11 cellular contexts compared by ENCODE assay signal in the genomic region with DNA sequence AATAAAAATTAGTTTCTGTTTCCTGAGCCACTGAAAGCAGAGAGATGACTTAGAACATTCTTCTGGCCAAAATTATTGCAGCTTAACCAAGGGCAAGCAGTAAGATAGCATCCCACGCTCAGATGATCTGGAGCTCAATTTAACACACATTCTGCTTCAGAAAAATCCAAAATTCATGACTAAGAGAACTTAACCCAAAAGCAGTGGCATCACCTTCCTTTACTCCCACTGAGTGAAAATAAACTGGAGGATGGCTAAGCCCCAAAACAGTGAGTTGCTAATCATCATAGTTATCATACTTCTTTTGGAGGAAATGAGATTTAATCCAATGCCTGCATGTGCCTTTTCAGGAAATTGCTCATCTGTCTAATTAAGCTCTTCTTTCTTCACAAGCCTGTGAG.
DNase-seq lines count a peak whose midpoint lies in the region; ATAC-seq and TF ChIP-seq lines count a peak whose summit lies in the region.
"Had no signal": no experiment of that assay in that cellular context is flagged by ENCODE, and none has a peak within 500 bp of the region (broad histone marks: within the 10 kb centered on the region; RNA-seq: fewer than 3 reads in every experiment).

No MANE protein-coding gene starts in this region.

- 55 to 81% (median 60%) methylated on average over 1 of the region's 1 CpG for WGBS in spleen, 5 donors

- peaks cover 13% of the 10 kb centered on the region for H3K9me3 Mint-ChIP-seq in activated CD4-positive, alpha-beta T cell treated with anti-CD3 and anti-CD28 coated beads, Interleukin-2, amount 10 ng/mL, durations not matched to agents 24 days and 14 days
- H3K9me3 Mint-ChIP-seq in dendritic cell treated with granulocyte-macrophage colony-stimulating factor and Interleukin-4, amounts not matched to agents 40 ng/mL and 50 ng/mL, for 4 days = no peaks in the 10 kb centered on the region

- H3K27me3 Mint-ChIP-seq in activated CD4-positive, alpha-beta T cell treated with anti-CD3 and anti-CD28 coated beads, Interleukin-2, amount 10 ng/mL, durations not matched to agents 24 days and 14 days = no peaks in the 10 kb centered on the region
- H3K27me3 Mint-ChIP-seq in dendritic cell treated with granulocyte-macrophage colony-stimulating factor and Interleukin-4, amounts not matched to agents 40 ng/mL and 50 ng/mL, for 4 days = no peaks in the 10 kb centered on the region

- intact Hi-C loops in activated CD4-positive, alpha-beta T cell treated with anti-CD3 and anti-CD28 coated beads, Interleukin-2, amount 10 ng/mL, durations not matched to agents 24 days and 14 days (cut with micrococcal nuclease) = loop anchor here (1.0 kb wide), 1 partner anchor 87 kb away; no protein-coding TSS in a partner anchor
- intact Hi-C loops in dendritic cell treated with granulocyte-macrophage colony-stimulating factor and Interleukin-4, amounts not matched to agents 40 ng/mL and 50 ng/mL, for 4 days (cut with micrococcal nuclease) = no loop called here
- intact Hi-C loops in spleen (cut with DNase I; ENCODE audit: low total_unique reads) = loop anchor here (5.0 kb wide), 1 partner anchor 185 kb away; no protein-coding TSS in a partner anchor
- intact Hi-C loops in PC-3 (cut with micrococcal nuclease) = no loop called here

- H3K4me3 Mint-ChIP-seq in activated CD4-positive, alpha-beta T cell treated with anti-CD3 and anti-CD28 coated beads, Interleukin-2, amount 10 ng/mL, durations not matched to agents 24 days and 14 days = peak overlapping the region; percentile 34
- H3K4me3 Mint-ChIP-seq in dendritic cell treated with granulocyte-macrophage colony-stimulating factor and Interleukin-4, amounts not matched to agents 40 ng/mL and 50 ng/mL, for 4 days = no peak overlapping the region

- ATAC-seq in GM18867 (IDR thresholded peaks at IDR 0.05; ENCODE audit: unreplicated experiment) (no peak), PC-3 (no peak)

- TF ChIP-seq POLR2A in spleen (IDR thresholded peaks at IDR 0.05) = no peak

- H3K27ac ChIP-seq in spleen (peak overlapping the region in 7 of 8 donors; percentile 74 to 90 (median 82)), PC-3 (ENCODE audit: low read length) (no peak overlapping the region)

- peak overlapping the region; percentile 74 for H3K27ac Mint-ChIP-seq in activated CD4-positive, alpha-beta T cell treated with anti-CD3 and anti-CD28 coated beads, Interleukin-2, amount 10 ng/mL, durations not matched to agents 24 days and 14 days
- peak overlapping the region; percentile 64 for H3K27ac Mint-ChIP-seq in dendritic cell treated with granulocyte-macrophage colony-stimulating factor and Interleukin-4, amounts not matched to agents 40 ng/mL and 50 ng/mL, for 4 days

- CTCF ChIA-PET in PC-3 (lab: Charles Lee) = interaction anchor here (1.0 kb wide), 1 partner anchor 195 kb away, joined by 3 read pairs; a partner anchor contains a TSS

- H3F3A ChIP-seq in PC-3 (ENCODE audit: low read length, unreplicated experiment) = peaks cover 10% of the 10 kb centered on the region

- TF ChIP-seq CTCF in spleen (IDR thresholded peaks at IDR 0.05 in 8 of 11, conservative IDR thresholded peaks at IDR 0.05 in 3 of 11) = no peak
- TF ChIP-seq CTCF in PC-3 (conservative IDR thresholded peaks at IDR 0.05; ENCODE audit: low read depth, low read length) = no peak

- H4K20me1 ChIP-seq in PC-3 (ENCODE audit: low read length) = no peaks in the 10 kb centered on the region

- H3K4me1 ChIP-seq in spleen (peaks cover 28 to 70% (median 52%) of the 10 kb centered on the region in 6 donors), PC-3 (ENCODE audit: insufficient read depth, low read length) (peaks cover 27% of the 10 kb centered on the region)

- H3K27me3 ChIP-seq in spleen (replicated peaks in 1 of 7) (no peaks in the 10 kb centered on the region), PC-3 (ENCODE audit: low read length) (no peaks in the 10 kb centered on the region)

- H3K36me3 Mint-ChIP-seq in activated CD4-positive, alpha-beta T cell treated with anti-CD3 and anti-CD28 coated beads, Interleukin-2, amount 10 ng/mL, durations not matched to agents 24 days and 14 days (ENCODE audit: low read depth) = peaks cover 4% of the 10 kb centered on the region
- H3K36me3 Mint-ChIP-seq in dendritic cell treated with granulocyte-macrophage colony-stimulating factor and Interleukin-4, amounts not matched to agents 40 ng/mL and 50 ng/mL, for 4 days (ENCODE audit: low read depth) = no peaks in the 10 kb centered on the region

- no peaks in the 10 kb centered on the region for H3K9me3 ChIP-seq in spleen
- H3K9me3 ChIP-seq in PC-3 (ENCODE audit: low read length) = no peaks in the 10 kb centered on the region

- H3K79me2 ChIP-seq in PC-3 (ENCODE audit: low read length) = no peaks in the 10 kb centered on the region

- H3K9me2 ChIP-seq in PC-3 (replicated peaks; ENCODE audit: low read length) = no peaks in the 10 kb centered on the region

- H3K4me3 ChIP-seq in spleen (peak overlapping the region in 1 of 8 donors; percentile 30), PC-3 (ENCODE audit: low read length) (no peak overlapping the region)

- no peak overlapping the region for H3K4me2 ChIP-seq in PC-3 (ENCODE audit: low read length)

- H3K36me3 ChIP-seq in spleen (no peaks in the 10 kb centered on the region), PC-3 (ENCODE audit: low read depth, low read length) (no peaks in the 10 kb centered on the region)

- no peak overlapping the region for H3K9ac ChIP-seq in PC-3 (ENCODE audit: low read length)

- DNase-seq in activated CD4-positive, alpha-beta T cell treated with anti-CD3 and anti-CD28 coated beads, Interleukin-2, amount 10 ng/mL, durations not matched to agents 24 days and 14 days = no peak
- no peak for DNase-seq in activated CD4-positive, alpha-beta T cell treated with anti-CD3 and anti-CD28 coated beads for 4 hours
- DNase-seq in NOMO-1 treated with DMSO at 0.1 percent for 48 hours (lab: John Stamatoyannopoulos, UW; ENCODE audit: unreplicated experiment) (peak; percentile 59), spleen (no peak), medulla oblongata (ENCODE audit: extremely low spot score) (no peak), PC-3 (no peak)
- DNase-seq: NCI-H524, occipital lobe, T-helper 9 cell had no signal

- BruUV-seq in PC-3 (replicated peaks; lab: Mats Ljungman, UMichigan) = no TSS peak

- POLR2A ChIA-PET in PC-3 (lab: Charles Lee; ENCODE audit: unreplicated experiment) = no interaction called here

- H2AFZ ChIP-seq in PC-3 (ENCODE audit: low read length) = no peak overlapping the region

- H3K4me1 Mint-ChIP-seq in activated CD4-positive, alpha-beta T cell treated with anti-CD3 and anti-CD28 coated beads, Interleukin-2, amount 10 ng/mL, durations not matched to agents 24 days and 14 days = peaks cover 23% of the 10 kb centered on the region
- peaks cover 32% of the 10 kb centered on the region for H3K4me1 Mint-ChIP-seq in dendritic cell treated with granulocyte-macrophage colony-stimulating factor and Interleukin-4, amounts not matched to agents 40 ng/mL and 50 ng/mL, for 4 days (ENCODE audit: low read depth)

Comparison
In these comparisons a context has a peak if more than half of its experiments do, and no peak if none do; other contexts are left out.
1. intact Hi-C loops: an anchor here in activated CD4-positive, alpha-beta T cell treated with anti-CD3 and anti-CD28 coated beads, Interleukin-2, amount 10 ng/mL, durations not matched to agents 24 days and 14 days (1.0 kb wide) and spleen (5.0 kb wide); none called in dendritic cell treated with granulocyte-macrophage colony-stimulating factor and Interleukin-4, amounts not matched to agents 40 ng/mL and 50 ng/mL, for 4 days and PC-3.